ENCODE assay signal across 8 cellular contexts in genomic region chr18:35756506-35757117, GRCh38.
DNase-seq lines count a peak whose midpoint lies in the region; ATAC-seq and TF ChIP-seq lines count a peak whose summit lies in the region.

No MANE protein-coding gene starts in this region.

- no peaks in the 10 kb centered on the region for H3K9me3 Mint-ChIP-seq in activated naive CD4-positive, alpha-beta T cell treated with anti-CD3 and anti-CD28 coated beads for 36 hours
- peaks cover 15% of the 10 kb centered on the region for H3K9me3 Mint-ChIP-seq in progenitor cell of endocrine pancreas (ENCODE audit: low read depth)

- peak; percentile 76 for DNase-seq in Ammon's horn (ENCODE audit: low spot score)
- DNase-seq in Peyer's patch: peak in 2 of 3 donors; percentile 28 to 76
- DNase-seq in activated naive CD4-positive, alpha-beta T cell treated with anti-CD3 and anti-CD28 coated beads for 36 hours: peak; percentile 78
- DNase-seq in glomerular visceral epithelial cell (ENCODE audit: extremely low spot score): peak; percentile 54
- peak; percentile 46 for DNase-seq in progenitor cell of endocrine pancreas (ENCODE audit: low spot score, unreplicated experiment)

- no peak overlapping the region for H3K4me3 Mint-ChIP-seq in activated naive CD4-positive, alpha-beta T cell treated with anti-CD3 and anti-CD28 coated beads for 36 hours
- H3K4me3 Mint-ChIP-seq in progenitor cell of endocrine pancreas (ENCODE audit: low read depth): no peak overlapping the region

- TF ChIP-seq CTCF in LNCAP (IDR thresholded peaks at IDR 0.05) (peak; percentile 70), Peyer's patch (IDR thresholded peaks at IDR 0.05) (peak; percentile 60 to 80 (median 78)), progenitor cell of endocrine pancreas (IDR thresholded peaks at IDR 0.05; ENCODE audit: unreplicated experiment) (peak; percentile 92)

- peaks cover 18% of the 10 kb centered on the region for H3K27me3 Mint-ChIP-seq in activated naive CD4-positive, alpha-beta T cell treated with anti-CD3 and anti-CD28 coated beads for 36 hours (ENCODE audit: low read depth)
- H3K27me3 Mint-ChIP-seq in progenitor cell of endocrine pancreas: peaks cover 2% of the 10 kb centered on the region

- intact Hi-C loops in activated naive CD4-positive, alpha-beta T cell treated with anti-CD3 and anti-CD28 coated beads for 36 hours (cut with micrococcal nuclease): loop anchor here (1.0 to 5.0 kb wide), 7 partner anchors 167 to 528 kb away; no protein-coding TSS in a partner anchor

- H3K36me3 Mint-ChIP-seq in activated naive CD4-positive, alpha-beta T cell treated with anti-CD3 and anti-CD28 coated beads for 36 hours (ENCODE audit: low read depth): peaks cover 1% of the 10 kb centered on the region
- peaks cover 1% of the 10 kb centered on the region for H3K36me3 Mint-ChIP-seq in progenitor cell of endocrine pancreas (ENCODE audit: insufficient read depth)

- H3K27me3 ChIP-seq in Peyer's patch: no peaks in the 10 kb centered on the region

- no peak overlapping the region for H3K27ac ChIP-seq in Peyer's patch

- no peaks in the 10 kb centered on the region for H3K4me1 Mint-ChIP-seq in activated naive CD4-positive, alpha-beta T cell treated with anti-CD3 and anti-CD28 coated beads for 36 hours (ENCODE audit: low read depth)
- H3K4me1 Mint-ChIP-seq in progenitor cell of endocrine pancreas (ENCODE audit: low read depth): peaks cover 6% of the 10 kb centered on the region

- H3K36me3 ChIP-seq in Peyer's patch: no peaks in the 10 kb centered on the region

- H3K4me1 ChIP-seq in Peyer's patch: no peaks in the 10 kb centered on the region

- ATAC-seq in GM19043 (IDR thresholded peaks at IDR 0.05; ENCODE audit: low read depth, unreplicated experiment) (peak; percentile 66), HG02588 (IDR thresholded peaks at IDR 0.05; ENCODE audit: unreplicated experiment) (no peak)

- TF ChIP-seq POLR2A in Peyer's patch (IDR thresholded peaks at IDR 0.05): no peak

- H3K9me3 ChIP-seq in Peyer's patch: no peaks in the 10 kb centered on the region

- no peak overlapping the region for H3K4me3 ChIP-seq in Peyer's patch

- no peak overlapping the region for H3K27ac Mint-ChIP-seq in activated naive CD4-positive, alpha-beta T cell treated with anti-CD3 and anti-CD28 coated beads for 36 hours
- peak overlapping the region; percentile 33 for H3K27ac Mint-ChIP-seq in progenitor cell of endocrine pancreas

- CTCF ChIA-PET in activated naive CD4-positive, alpha-beta T cell treated with anti-CD3 and anti-CD28 coated beads for 36 hours (lab: Charles Lee): interaction anchor here (0.6 to 2.8 kb wide), 31 partner anchors 11 to 1829 kb away, joined by 3 to 12 read pairs (median 4); no protein-coding TSS in a partner anchor
